Comparison of ENCODE assay signal across 11 cellular contexts in genomic region chr17:18854956-18855355, GRCh38. TPM values are rescaled to one million over a fixed set of nuclear protein-coding genes. Genes with fewer than 3 reads are reported as not detected.
A peak's percentile ranks its signal among the peaks of the same experiment; 100 is the strongest.
DNase-seq lines count a peak whose midpoint lies in the region; ATAC-seq and TF ChIP-seq lines count a peak whose summit lies in the region.
"Had no signal": no experiment of that assay in that cellular context is flagged by ENCODE, and none has a peak within 500 bp of the region (broad histone marks: within the 10 kb centered on the region; RNA-seq: fewer than 3 reads in every experiment).

No MANE protein-coding gene starts in this region.

- no peak overlapping the region for H2BK20ac ChIP-seq in H9 (ENCODE audit: low read depth, low read length, poor library complexity, severe bottlenecking)

- H3K23ac ChIP-seq in H9 (ENCODE audit: insufficient read length, low read depth, low read length), result no peak overlapping the region

- no peak overlapping the region for H3K56ac ChIP-seq in H9 (ENCODE audit: insufficient read length, low read depth, low read length)

- H3K27me3 ChIP-seq in H9 (ENCODE audit: insufficient read depth, low read length), result no peaks in the 10 kb centered on the region

- CTCF ChIA-PET in AG04449 (lab: Yijun Ruan, JAX), result interaction anchor here (1.0 kb wide), 1 partner anchor 106 kb away, joined by 6 read pairs; no protein-coding TSS in a partner anchor

- intact Hi-C loops in activated T-helper 2 cell treated with anti-CD3 and anti-CD28 coated beads, Interferon-gamma antibody, Interleukin-2, Interleukin-4, amounts not matched to agents 10 μg/mL and 5 μg/mL and 100 μg/mL, durations not matched to agents 14 hours and 24 hours and 36 hours (cut with micrococcal nuclease), result no loop called here

- H3K9me3 ChIP-seq in H9 (ENCODE audit: control insufficient read depth, low read depth, low read length), result no peaks in the 10 kb centered on the region

- H3K14ac ChIP-seq in H9 (ENCODE audit: insufficient read depth, low read length), result no peak overlapping the region

- H2AK5ac ChIP-seq in H9 (ENCODE audit: insufficient read length, low read length), result no peak overlapping the region

- H3T11ph ChIP-seq in H9 (ENCODE audit: low read length), result no peak overlapping the region

- H3K4ac ChIP-seq in H9 (ENCODE audit: low read depth, low read length), result no peak overlapping the region

- no CpG with 5 or more reads among the region's 7 CpGs for WGBS in H9 (ENCODE audit: extremely low coverage, insufficient read length, low lambda C conversion rate)

- H2BK5ac ChIP-seq in H9 (ENCODE audit: insufficient read length, low read length), result no peak overlapping the region

- no peaks in the 10 kb centered on the region for H3K9me3 Mint-ChIP-seq in H9
- H3K9me3 Mint-ChIP-seq in activated T-helper 2 cell treated with anti-CD3 and anti-CD28 coated beads, Interferon-gamma antibody, Interleukin-2, Interleukin-4, amounts not matched to agents 10 μg/mL and 5 μg/mL and 100 μg/mL, durations not matched to agents 14 hours and 24 hours and 36 hours, result no peaks in the 10 kb centered on the region
- no peaks in the 10 kb centered on the region for H3K9me3 Mint-ChIP-seq in memory B cell

- H3K4me3 ChIP-seq in AG04449 (ENCODE audit: low read depth, low read length), result peak overlapping the region; percentile 77; the same call in 1 of the 2 replicates

- DNase-seq in AG04449 (ENCODE audit: low read depth, low spot score) (no peak), H9 (no peak), memory B cell (ENCODE audit: low spot score in 2 of 2) (no peak), GM13976 (ENCODE audit: low spot score) (no peak), left lobe of liver (ENCODE audit: low spot score) (no peak), NCI-H1930 (lab: John Stamatoyannopoulos, UW) (no peak)
- DNase-seq in activated T-helper 2 cell treated with anti-CD3 and anti-CD28 coated beads, Interferon-gamma antibody, Interleukin-2, Interleukin-4, amounts not matched to agents 10 μg/mL and 5 μg/mL and 100 μg/mL, durations not matched to agents 14 hours and 24 hours and 36 hours (ENCODE audit: low spot score), result no peak
- DNase-seq: aorta, NCI-H2029 treated with DMSO at 0.1 percent for 48 hours, retina had no signal

- peaks cover 3% of the 10 kb centered on the region for H3K23me2 ChIP-seq in H9 (ENCODE audit: insufficient read length, low read depth, low read length, poor library complexity, severe bottlenecking)

- no peak overlapping the region for H2BK120ac ChIP-seq in H9 (ENCODE audit: low read depth, low read length, poor library complexity, severe bottlenecking)

- no peak overlapping the region for H4K5ac ChIP-seq in H9 (ENCODE audit: insufficient read length, low read depth, low read length)

- no peaks in the 10 kb centered on the region for H4K20me1 ChIP-seq in H9 (ENCODE audit: control insufficient read depth, insufficient read depth, insufficient read length)

- ATAC-seq in memory B cell (ENCODE audit: low read depth) (no peak), GM21737 (IDR thresholded peaks at IDR 0.05; ENCODE audit: unreplicated experiment) (no peak), left lobe of liver (no peak)

- peaks cover 3% of the 10 kb centered on the region; the same call in 1 of the 2 replicates for H3K27me3 Mint-ChIP-seq in H9 (ENCODE audit: low read depth)
- no peaks in the 10 kb centered on the region for H3K27me3 Mint-ChIP-seq in activated T-helper 2 cell treated with anti-CD3 and anti-CD28 coated beads, Interferon-gamma antibody, Interleukin-2, Interleukin-4, amounts not matched to agents 10 μg/mL and 5 μg/mL and 100 μg/mL, durations not matched to agents 14 hours and 24 hours and 36 hours (ENCODE audit: low read depth)
- H3K27me3 Mint-ChIP-seq in memory B cell, result no peaks in the 10 kb centered on the region

- H3K9ac ChIP-seq in H9 (ENCODE audit: extremely low read depth, insufficient read length, low read length), result no peak overlapping the region

- no peak overlapping the region for H3K18ac ChIP-seq in H9 (ENCODE audit: insufficient read length, low read depth, low read length)

- H3K36me3 Mint-ChIP-seq in H9 (ENCODE audit: insufficient read depth in 1 of 3, low read depth in 3 of 3) (0 out of 7 replicates have a peak, but pooled peaks cover 0 to 10% (median 3%) of the 10 kb centered on the region in 3 experiments), memory B cell (peaks cover 3% of the 10 kb centered on the region)
- peaks cover 4% of the 10 kb centered on the region for H3K36me3 Mint-ChIP-seq in activated T-helper 2 cell treated with anti-CD3 and anti-CD28 coated beads, Interferon-gamma antibody, Interleukin-2, Interleukin-4, amounts not matched to agents 10 μg/mL and 5 μg/mL and 100 μg/mL, durations not matched to agents 14 hours and 24 hours and 36 hours (ENCODE audit: low read depth)

- H2AFZ ChIP-seq in H9 (ENCODE audit: low read length), result no peak overlapping the region

- H4K8ac ChIP-seq in H9 (replicated peaks; ENCODE audit: insufficient read length, low read depth, low read length), result no peak overlapping the region

- H3K4me1 Mint-ChIP-seq in H9 (peaks cover 17 to 20% of the 10 kb centered on the region in 2 experiments), memory B cell (peaks cover 25% of the 10 kb centered on the region)
- peaks cover 24% of the 10 kb centered on the region for H3K4me1 Mint-ChIP-seq in activated T-helper 2 cell treated with anti-CD3 and anti-CD28 coated beads, Interferon-gamma antibody, Interleukin-2, Interleukin-4, amounts not matched to agents 10 μg/mL and 5 μg/mL and 100 μg/mL, durations not matched to agents 14 hours and 24 hours and 36 hours (ENCODE audit: low read depth)

- no peak overlapping the region for H3K27ac ChIP-seq in H9 (ENCODE audit: insufficient read length, low read depth, low read length)

- H3K27ac Mint-ChIP-seq in H9 (no peak overlapping the region; a peak in 1 of 7 replicates), memory B cell (no peak overlapping the region)
- no peak overlapping the region for H3K27ac Mint-ChIP-seq in activated T-helper 2 cell treated with anti-CD3 and anti-CD28 coated beads, Interferon-gamma antibody, Interleukin-2, Interleukin-4, amounts not matched to agents 10 μg/mL and 5 μg/mL and 100 μg/mL, durations not matched to agents 14 hours and 24 hours and 36 hours

- no peaks in the 10 kb centered on the region for H3K4me1 ChIP-seq in H9 (ENCODE audit: insufficient read depth, low read length)

- TF ChIP-seq CTCF in AG04449 (IDR thresholded peaks at IDR 0.05; ENCODE audit: insufficient read depth, low read length, missing control alignments) (no peak), H9 (conservative IDR thresholded peaks at IDR 0.05) (no peak), GM13976 (IDR thresholded peaks at IDR 0.05; ENCODE audit: borderline replicate concordance, control extremely low read depth, extremely low read depth, insufficient read depth, missing control alignments) (no peak)

- POLR2A ChIA-PET in AG04449 (lab: Yijun Ruan, JAX), result no interaction called here

- no peak overlapping the region for H4K91ac ChIP-seq in H9 (ENCODE audit: insufficient read length, low read depth, low read length)

- H3K4me2 ChIP-seq in H9 (ENCODE audit: insufficient read depth, insufficient read length, low read length), result peak overlapping the region; percentile 64

- H3K4me3 Mint-ChIP-seq in H9 (peak overlapping the region; percentile 95 to 99), memory B cell (peak overlapping the region; percentile 92)
- H3K4me3 Mint-ChIP-seq in activated T-helper 2 cell treated with anti-CD3 and anti-CD28 coated beads, Interferon-gamma antibody, Interleukin-2, Interleukin-4, amounts not matched to agents 10 μg/mL and 5 μg/mL and 100 μg/mL, durations not matched to agents 14 hours and 24 hours and 36 hours (ENCODE audit: low read depth), result peak overlapping the region; percentile 92

- in situ Hi-C loops in GM13976 (cut with MboI; ENCODE audit: low sequenced_read_pairs, unreplicated experiment), result no loop called here

- H3K79me1 ChIP-seq in H9 (ENCODE audit: insufficient read depth, low read depth, low read length, poor library complexity, severe bottlenecking), result peaks cover 4% of the 10 kb centered on the region

- no peak overlapping the region for H2BK12ac ChIP-seq in H9 (ENCODE audit: insufficient read length, low read depth, low read length)

- peaks cover 3% of the 10 kb centered on the region; the same call in 1 of the 2 replicates for H3K79me2 ChIP-seq in H9 (ENCODE audit: insufficient read depth, low read length)

- H2BK15ac ChIP-seq in H9 (ENCODE audit: low read depth, low read length), result no peak overlapping the region

RNA-seq across cellular contexts. Expression of gene PRPSAP2, which starts 3.0 kb away (rescaled TPM):
- total RNA-seq in H9 (2021) (58.0 and 59.7 TPM in 2 replicates), left lobe of liver (15.6 TPM)
- 70.6 and 76.4 TPM in 2 replicates for total RNA-seq in activated T-helper 2 cell treated with anti-CD3 and anti-CD28 coated beads, Interferon-gamma antibody, Interleukin-2, Interleukin-4, amounts not matched to agents 10 μg/mL and 5 μg/mL and 100 μg/mL, durations not matched to agents 14 hours and 24 hours and 36 hours
